Comparison of ENCODE assay signal across 32 cellular contexts in the genomic region with DNA sequence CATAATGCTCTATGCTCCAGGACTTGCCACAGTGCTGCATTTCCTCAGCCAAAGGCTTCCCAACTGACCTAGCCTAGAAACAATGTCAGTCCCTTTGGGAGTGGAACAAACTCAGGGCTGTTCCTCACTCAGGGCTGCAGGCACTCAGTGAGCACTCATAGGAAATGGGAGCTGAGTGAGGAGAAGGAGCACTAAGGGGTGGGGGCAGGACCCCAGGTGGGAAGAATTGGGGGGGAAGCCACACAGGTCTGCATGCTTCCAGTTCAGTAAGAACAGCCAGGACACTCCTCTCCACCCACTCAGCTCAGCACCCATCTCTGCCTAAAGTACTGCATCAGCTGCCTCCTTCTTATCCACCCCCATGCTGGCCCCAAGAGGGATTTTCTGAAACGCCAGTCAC. TPM values are rescaled to one million over a fixed set of nuclear protein-coding genes. Genes with fewer than 3 reads are reported as not detected.
DNase-seq lines count a peak whose midpoint lies in the region; ATAC-seq, FAIRE-seq and TF ChIP-seq lines count a peak whose summit lies in the region.
"Had no signal": no experiment of that assay in that cellular context is flagged by ENCODE, and none has a peak within 500 bp of the region (broad histone marks: within the 10 kb centered on the region; RNA-seq: fewer than 3 reads in every experiment).

No MANE protein-coding gene starts in this region.

- no peaks in the 10 kb centered on the region for H3K9me3 ChIP-seq in esophagus muscularis mucosa
- H3K9me3 ChIP-seq in BE2C, result no peaks in the 10 kb centered on the region
- H3K9me3 ChIP-seq: gastroesophageal sphincter, right lobe of liver had no signal

- peaks cover 0 to 19% (median 16%) of the 10 kb centered on the region in 4 donors for H3K4me1 ChIP-seq in esophagus muscularis mucosa
- no peaks in the 10 kb centered on the region for H3K4me1 ChIP-seq in BE2C
- H3K4me1 ChIP-seq: right lobe of liver had no signal

- FAIRE-seq in H54 (lab: Jason Lieb, UNC), result no peak
- FAIRE-seq: A204.1, GM12892 had no signal

- 25% methylated on average over 1 of the region's 1 CpG for WGBS in esophagus muscularis mucosa

- H3K27ac ChIP-seq in esophagus muscularis mucosa (replicated peaks in 1 of 4), result peak overlapping the region in 3 of 4 donors; percentile 27 to 54 (median 39)
- H3K27ac ChIP-seq: right lobe of liver, RWPE1 had no signal

- DNase-seq in left ventricle myocardium superior (no peak), Right ventricle myocardium inferior (ENCODE audit: missing footprints) (no peak), esophagus muscularis mucosa (ENCODE audit: extremely low spot score) (no peak), omental fat pad (ENCODE audit: low spot score) (no peak), H54 (ENCODE audit: insufficient read length, low spot score) (no peak), RKO (ENCODE audit: low spot score) (no peak), NCI-H1105 (lab: John Stamatoyannopoulos, UW) (no peak), BE2C (no peak)
- DNase-seq: activated CD4-positive, alpha-beta memory T cell treated with anti-CD3 and anti-CD28 coated beads, Interleukin-2, amount 10 ng/mL, durations not matched to agents 7 days and 5 days; activated CD8-positive, alpha-beta memory T cell treated with anti-CD3 and anti-CD28 coated beads, Interleukin-2, amount 50 U/mL, for 48 hours; CD8-positive, alpha-beta T cell; cortex of kidney; DMS153; hippocampal formation; KBM-7; NCI-H1436; NCI-H2081 treated with DMSO at 0.1 percent for 48 hours; NCI-H345; NCI-H774; stimulated activated CD4-positive, alpha-beta T cell treated with anti-CD3 and anti-CD28 coated beads, Interleukin-4, amount 100 ng/mL, for 24 hours; stimulated activated naive B cell treated with anti-CD40 and anti-IgM and Interleukin-4, amounts not matched to agents 10 μg/mL and 1 μg/mL and 100 μg/mL, for 72 hours; T-helper 1 cell had no signal

- H3K36me3 ChIP-seq in esophagus muscularis mucosa (no peaks in the 10 kb centered on the region), BE2C (no peaks in the 10 kb centered on the region)
- H3K36me3 ChIP-seq: gastroesophageal sphincter, right lobe of liver had no signal

- TF ChIP-seq CTCF in esophagus muscularis mucosa (IDR thresholded peaks at IDR 0.05) (no peak), omental fat pad (IDR thresholded peaks at IDR 0.05) (no peak), BE2C (IDR thresholded peaks at IDR 0.05; ENCODE audit: low read depth, low read length) (no peak)

- H3K4me3 ChIP-seq in esophagus muscularis mucosa (no peak overlapping the region), BE2C (ENCODE audit: low read depth, low read length) (no peak overlapping the region)
- H3K4me3 ChIP-seq: gastroesophageal sphincter, right lobe of liver had no signal

- ATAC-seq in left ventricle myocardium superior (peak; percentile 14), Right ventricle myocardium inferior (no peak), omental fat pad (ENCODE audit: low FRiP score) (peak; percentile 10)
- ATAC-seq: activated CD4-positive, CD25-positive, alpha-beta regulatory T cell treated with anti-CD3 and anti-CD28 coated beads, Interleukin-2, amount 50 U/mL, for 24 hours; CD8-positive, alpha-beta T cell; stimulated activated naive B cell treated with anti-CD40 and anti-IgM and Interleukin-4, amounts not matched to agents 10 μg/mL and 1 μg/mL and 100 μg/mL, for 72 hours had no signal

- H3K27me3 ChIP-seq in esophagus muscularis mucosa (no peaks in the 10 kb centered on the region), BE2C (no peaks in the 10 kb centered on the region)
- H3K27me3 ChIP-seq: gastroesophageal sphincter, right lobe of liver had no signal

- intact Hi-C loops in left ventricle myocardium superior (cut with micrococcal nuclease) (no loop called here), Right ventricle myocardium inferior (cut with DNase I) (no loop called here), esophagus muscularis mucosa (cut with DNase I) (no loop called here)

- TF ChIP-seq EP300 in esophagus muscularis mucosa (IDR thresholded peaks at IDR 0.05), result no peak

- TF ChIP-seq POLR2A in esophagus muscularis mucosa (IDR thresholded peaks at IDR 0.05; ENCODE audit: low read depth) (no peak), H54 (IDR thresholded peaks at IDR 0.05; ENCODE audit: low read depth, low read length) (no peak)

RNA-seq across cellular contexts. Expression of a gene that starts 7.3 kb away (rescaled TPM):
- total RNA-seq in left ventricle myocardium superior, result 0.17 TPM
- total RNA-seq in Right ventricle myocardium inferior, result 0.16 TPM
- total RNA-seq in esophagus muscularis mucosa, result 1 to 10 TPM in 1 of 4 donors, under 1 TPM in 1, not detected in 2; 0.42 to 1.3 TPM
- under 1 TPM in 2 of 4 donors, not detected in 2; 0.12 to 0.47 TPM for total RNA-seq in omental fat pad
- polyA plus RNA-seq in BE2C (2012; ENCODE audit: insufficient read depth, insufficient read length, low read depth), result not detected
- total RNA-seq: activated CD4-positive, alpha-beta memory T cell treated with anti-CD3 and anti-CD28 coated beads, Interleukin-2, amount 10 ng/mL, durations not matched to agents 7 days and 5 days; activated T-helper 2 cell treated with anti-CD3 and anti-CD28 coated beads, Interferon-gamma antibody, Interleukin-2, Interleukin-4, amounts not matched to agents 10 μg/mL and 5 μg/mL and 100 μg/mL, durations not matched to agents 14 hours and 24 hours and 36 hours; CD8-positive, alpha-beta T cell; H4; temporal lobe had no signal
- polyA plus RNA-seq: neural cell had no signal
